8 cellular contexts compared by ENCODE assay signal in genomic region chr17:28745052-28745776, GRCh38. TPM values are rescaled to one million over a fixed set of nuclear protein-coding genes. Genes with fewer than 3 reads are reported as not detected.
DNase-seq lines count a peak whose midpoint lies in the region; ATAC-seq and TF ChIP-seq lines count a peak whose summit lies in the region.

No MANE protein-coding gene starts in this region.

- no peaks in the 10 kb centered on the region for H3K27me3 Mint-ChIP-seq in activated CD4-positive, alpha-beta memory T cell treated with anti-CD3 and anti-CD28 coated beads, Interleukin-2, amount 10 ng/mL, durations not matched to agents 7 days and 5 days
- H3K27me3 Mint-ChIP-seq in nephron (ENCODE audit: low read depth): no peaks in the 10 kb centered on the region

- peaks cover 38% of the 10 kb centered on the region for H3K36me3 Mint-ChIP-seq in activated CD4-positive, alpha-beta memory T cell treated with anti-CD3 and anti-CD28 coated beads, Interleukin-2, amount 10 ng/mL, durations not matched to agents 7 days and 5 days (ENCODE audit: low read depth)
- H3K36me3 Mint-ChIP-seq in nephron (ENCODE audit: low read depth): peaks cover 25% of the 10 kb centered on the region

- H3K27ac Mint-ChIP-seq in activated CD4-positive, alpha-beta memory T cell treated with anti-CD3 and anti-CD28 coated beads, Interleukin-2, amount 10 ng/mL, durations not matched to agents 7 days and 5 days: peak overlapping the region; percentile 82
- peak overlapping the region; percentile 95 to 100 (median 99) for H3K27ac Mint-ChIP-seq in nephron

- TF ChIP-seq CTCF in fibroblast of villous mesenchyme (IDR thresholded peaks at IDR 0.05; ENCODE audit: insufficient read depth, low read depth, low read length): no peak
- no peak for TF ChIP-seq CTCF in nephron (IDR thresholded peaks at IDR 0.05; ENCODE audit: unreplicated experiment in 3 of 3)

- CTCF ChIA-PET in activated CD4-positive, alpha-beta memory T cell treated with anti-CD3 and anti-CD28 coated beads, Interleukin-2, amount 10 ng/mL, durations not matched to agents 7 days and 5 days (lab: Charles Lee): interaction anchor here (0.5 to 17.2 kb wide), 4 partner anchors 17 to 181 kb away, joined by 3 to 458 read pairs (median 4); partner anchors contain the start of genes NEK8, RPL23A and TLCD1

- peak overlapping the region; percentile 92 for H3K4me3 ChIP-seq in fibroblast of villous mesenchyme (ENCODE audit: low read depth, low read length)

- ATAC-seq in HG02571 (IDR thresholded peaks at IDR 0.05; ENCODE audit: unreplicated experiment) (no peak), GM21576 (IDR thresholded peaks at IDR 0.05; ENCODE audit: unreplicated experiment) (no peak), HG03139 (IDR thresholded peaks at IDR 0.05; ENCODE audit: unreplicated experiment) (no peak)

- H3K4me1 Mint-ChIP-seq in activated CD4-positive, alpha-beta memory T cell treated with anti-CD3 and anti-CD28 coated beads, Interleukin-2, amount 10 ng/mL, durations not matched to agents 7 days and 5 days: peaks cover 36% of the 10 kb centered on the region
- H3K4me1 Mint-ChIP-seq in nephron: peaks cover 32% of the 10 kb centered on the region

- H3K9me3 Mint-ChIP-seq in activated CD4-positive, alpha-beta memory T cell treated with anti-CD3 and anti-CD28 coated beads, Interleukin-2, amount 10 ng/mL, durations not matched to agents 7 days and 5 days: peaks cover 3% of the 10 kb centered on the region
- H3K9me3 Mint-ChIP-seq in nephron: no peaks in the 10 kb centered on the region

- POLR2A ChIA-PET in activated CD4-positive, alpha-beta memory T cell treated with anti-CD3 and anti-CD28 coated beads, Interleukin-2, amount 10 ng/mL, durations not matched to agents 7 days and 5 days (lab: Charles Lee): interaction anchor here (0.8 to 16.8 kb wide), 8 partner anchors 10 to 204 kb away, joined by 3 to 426 read pairs (median 4); partner anchors contain the start of genes DHRS13, NEK8, RPL23A and TLCD1

- peak overlapping the region; percentile 82 for H3K4me3 Mint-ChIP-seq in activated CD4-positive, alpha-beta memory T cell treated with anti-CD3 and anti-CD28 coated beads, Interleukin-2, amount 10 ng/mL, durations not matched to agents 7 days and 5 days
- peak overlapping the region; percentile 97 to 99 (median 98) for H3K4me3 Mint-ChIP-seq in nephron

- DNase-seq in ELR (ENCODE audit: low read depth) (peak; percentile 69), NCI-H1092 (lab: John Stamatoyannopoulos, UW) (peak; percentile 28), fibroblast of villous mesenchyme (ENCODE audit: low read depth) (peak; percentile 62)
- peak; percentile 50 for DNase-seq in activated CD4-positive, alpha-beta memory T cell treated with anti-CD3 and anti-CD28 coated beads, Interleukin-2, amount 10 ng/mL, durations not matched to agents 7 days and 5 days

RNA-seq across cellular contexts. Expression of gene TRAF4, which starts 1.4 kb away (rescaled TPM):
- total RNA-seq in activated CD4-positive, alpha-beta memory T cell treated with anti-CD3 and anti-CD28 coated beads, Interleukin-2, amount 10 ng/mL, durations not matched to agents 7 days and 5 days: 10 to 100 TPM; 55.3 to 57.2 TPM
- 37.7 and 64.8 TPM in 2 replicates for total RNA-seq in fibroblast of villous mesenchyme

RNA-seq across cellular contexts. Expression of gene NEK8, which starts 16.6 kb away (rescaled TPM):
- total RNA-seq in activated CD4-positive, alpha-beta memory T cell treated with anti-CD3 and anti-CD28 coated beads, Interleukin-2, amount 10 ng/mL, durations not matched to agents 7 days and 5 days: 1 to 10 TPM; 2.5 to 3.5 TPM
- total RNA-seq in fibroblast of villous mesenchyme: 2.2 and 7.4 TPM in 2 replicates

RNA-seq across cellular contexts. Expression of gene TLCD1, which starts 19.2 kb away (rescaled TPM):
- 1 to 10 TPM; 1.4 to 2.3 TPM for total RNA-seq in activated CD4-positive, alpha-beta memory T cell treated with anti-CD3 and anti-CD28 coated beads, Interleukin-2, amount 10 ng/mL, durations not matched to agents 7 days and 5 days
- 6.1 and 8.2 TPM in 2 replicates for total RNA-seq in fibroblast of villous mesenchyme

RNA-seq across cellular contexts. Expression of gene RPL23A, which starts 25.4 kb away (rescaled TPM):
- total RNA-seq in activated CD4-positive, alpha-beta memory T cell treated with anti-CD3 and anti-CD28 coated beads, Interleukin-2, amount 10 ng/mL, durations not matched to agents 7 days and 5 days: 1,000 to 10,000 TPM; 1,962 to 2,028 TPM
- total RNA-seq in fibroblast of villous mesenchyme: 336 and 532 TPM in 2 replicates

RNA-seq across cellular contexts. Expression of gene RAB34, which starts 27.5 kb away (rescaled TPM):
- 1 to 10 TPM; 6.5 to 7.4 TPM for total RNA-seq in activated CD4-positive, alpha-beta memory T cell treated with anti-CD3 and anti-CD28 coated beads, Interleukin-2, amount 10 ng/mL, durations not matched to agents 7 days and 5 days
- total RNA-seq in fibroblast of villous mesenchyme: 148 and 185 TPM in 2 replicates
